ENCODE assay signal across 8 cellular contexts in genomic region chr5:177592010-177592834, GRCh38. TPM values are rescaled to one million over a fixed set of nuclear protein-coding genes. Genes with fewer than 3 reads are reported as not detected.
DNase-seq lines count a peak whose midpoint lies in the region; ATAC-seq and TF ChIP-seq lines count a peak whose summit lies in the region.

Gene TMED9, plus strand, starts transcription at chr5:177592203. Its CDS starts 12 bp downstream, at chr5:177592215.

- peak within 1 kb of the TSS; percentile 74 to 90 for H3K27ac ChIP-seq in lung (ENCODE audit: low read depth in 1 of 2, low read length in 1 of 2)

- H3K27me3 ChIP-seq in lung (ENCODE audit: control insufficient read depth, insufficient read depth): no peaks in the 10 kb centered on the region

- 0% methylated on average over 69 to 71 of the region's 71 CpGs for whole genome bisulfite sequencing in lung, 2 donors

- ATAC-seq in HG03432 (IDR thresholded peaks at IDR 0.05; ENCODE audit: unreplicated experiment): peak; percentile 96
- ATAC-seq in lung (ENCODE audit: insufficient read depth, low FRiP score): peak; percentile 95

- TF ChIP-seq CTCF in lung (IDR thresholded peaks at IDR 0.05; ENCODE audit: control extremely low read depth, extremely low read depth): peak; percentile 18

- peak; percentile 97 for TF ChIP-seq POLR2A in GM19193 (IDR thresholded peaks at IDR 0.05; ENCODE audit: extremely low read depth, insufficient read depth, insufficient read length)

- H3K9me3 ChIP-seq in lung (ENCODE audit: control insufficient read depth in 2 of 2, insufficient read depth in 1 of 2, low read length in 1 of 2): no peaks in the 10 kb centered on the region

- peak within 1 kb of the TSS; percentile 66 for H3K4me3 ChIP-seq in lung

- peak; percentile 28 to 90 (median 78) for DNase-seq in C1 segment of cervical spinal cord (lab: John Stamatoyannopoulos, UW)
- DNase-seq in NCI-H82 (lab: John Stamatoyannopoulos, UW): peak; percentile 80
- DNase-seq in activated CD8-positive, alpha-beta memory T cell treated with anti-CD3 and anti-CD28 coated beads for 24 hours: peak; percentile 94
- peak; percentile 81 for DNase-seq in effector CD4-positive, alpha-beta T cell
- peak; percentile 86 for DNase-seq in lung (ENCODE audit: low spot score)
- peak; percentile 71 to 86 (median 78) for DNase-seq in stimulated activated CD4-positive, alpha-beta T cell treated with anti-CD3 and anti-CD28 coated beads, TNF-alpha, amount 100 ng/mL, for 24 hours (ENCODE audit: low read depth in 3 of 3)

- peaks cover 0 to 6% of the 10 kb centered on the region in 2 donors for H3K4me1 ChIP-seq in lung (ENCODE audit: control insufficient read depth in 2 of 2, insufficient read depth in 2 of 2, low read length in 2 of 2)

- H3K36me3 ChIP-seq in lung (ENCODE audit: control insufficient read depth in 2 of 2, insufficient read depth in 2 of 2, low read length in 2 of 2): peaks cover 3 to 32% of the 10 kb centered on the region in 2 donors

RNA-seq across cellular contexts. Expression of gene TMED9, which starts in this region (rescaled TPM):
- total RNA-seq in lung: 100 to 1,000 TPM in 1 of 2 donors, 10 to 100 TPM in 1; 76.4 to 232 TPM
- polyA plus RNA-seq in lung: 100 to 1,000 TPM; 133 to 325 TPM

Comparison
In these comparisons a context has a peak if more than half of its experiments do, and no peak if none do; other contexts are left out.
1. Peak in every context shown above with its lines: DNase-seq, ATAC-seq, H3K4me3 ChIP-seq and H3K27ac ChIP-seq.